In the genomic region with DNA sequence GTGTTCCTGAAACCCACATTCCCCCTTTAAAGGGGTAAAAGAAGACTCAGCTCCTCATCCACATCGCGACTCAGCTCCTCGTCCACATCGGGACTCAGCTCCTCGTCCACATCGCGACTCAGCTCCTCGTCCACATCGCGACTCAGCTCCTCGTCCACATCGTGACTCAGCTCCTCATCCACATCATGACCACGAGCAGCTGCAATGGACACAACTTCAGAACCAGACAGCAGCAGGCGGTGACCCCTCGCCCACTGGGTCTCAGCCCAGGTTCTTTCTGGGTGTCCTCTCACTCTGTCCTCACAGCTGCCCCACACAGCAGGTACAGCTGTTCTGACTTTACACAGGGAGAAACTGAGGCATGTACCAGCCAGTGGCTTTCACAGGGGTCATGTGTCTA, we compare ENCODE assay signal across 21 cellular contexts.
DNase-seq lines count a peak whose midpoint lies in the region; ATAC-seq, FAIRE-seq and TF ChIP-seq lines count a peak whose summit lies in the region.
"Had no signal": no experiment of that assay in that cellular context is flagged by ENCODE, and none has a peak within 500 bp of the region (broad histone marks: within the 10 kb centered on the region; RNA-seq: fewer than 3 reads in every experiment).

No MANE protein-coding gene starts in this region.

- H3K9me3 ChIP-seq in Panc1 (ENCODE audit: control insufficient read depth, insufficient read depth, low read depth, low read length) (no peaks in the 10 kb centered on the region), BE2C (no peaks in the 10 kb centered on the region)
- H3K9me3 ChIP-seq: BLaER1, HAP-1 had no signal

- in situ Hi-C loops in Panc1 (cut with HindIII; ENCODE audit: low pct_unique_long_range_greater_than_20kb, low sequenced_read_pairs), result no loop called here

- H3K4me3 ChIP-seq in Panc1 (ENCODE audit: low read depth in 2 of 2, low read length in 2 of 2) (no peak overlapping the region), bronchial epithelial cell (ENCODE audit: low read depth, low read length) (no peak overlapping the region), BE2C (ENCODE audit: low read depth, low read length) (no peak overlapping the region)
- H3K4me3 ChIP-seq: BLaER1, GM23248, HAP-1 had no signal

- H3K27ac ChIP-seq in Panc1 (ENCODE audit: low read length), result no peak overlapping the region
- H3K27ac ChIP-seq: BLaER1, GM23248 had no signal

- FAIRE-seq in bronchial epithelial cell (lab: Jason Lieb, UNC) (peak; percentile 64), urothelium cell line (lab: Jason Lieb, UNC) (peak; percentile 93)
- FAIRE-seq: D721Med, GM12891, GM18507, H54 had no signal

- H3K27me3 ChIP-seq in Panc1 (ENCODE audit: control insufficient read depth, insufficient read depth, low read length) (peaks cover 37% of the 10 kb centered on the region), bronchial epithelial cell (ENCODE audit: control insufficient read depth, insufficient read depth, low read length) (no peaks in the 10 kb centered on the region), BE2C (peaks cover 11% of the 10 kb centered on the region)
- H3K27me3 ChIP-seq: BLaER1 had no signal

- no TSS peak for BruUV-seq in Panc1 (replicated peaks; lab: Mats Ljungman, UMichigan)

- ATAC-seq in Panc1 (0 out of 2 replicates have a peak, but pooled peaks have one; percentile 20), sciatic nerve (no peak)

- H3K36me3 ChIP-seq in Panc1 (ENCODE audit: control insufficient read depth, insufficient read depth, low read length) (no peaks in the 10 kb centered on the region), bronchial epithelial cell (ENCODE audit: control insufficient read depth, insufficient read depth, low read length) (no peaks in the 10 kb centered on the region), BE2C (no peaks in the 10 kb centered on the region)
- H3K36me3 ChIP-seq: BLaER1, HAP-1 had no signal

- intact Hi-C loops in Panc1 (cut with micrococcal nuclease; ENCODE audit: unreplicated experiment) (no loop called here), sciatic nerve (cut with DNase I) (no loop called here)

- H3K4me1 ChIP-seq in Panc1 (ENCODE audit: control insufficient read depth, insufficient read depth, low read length), result no peaks in the 10 kb centered on the region; the same call in 1 of the 2 replicates
- H3K4me1 ChIP-seq in BE2C, result no peaks in the 10 kb centered on the region

- CTCF ChIA-PET in Panc1 (lab: Charles Lee), result no interaction called here

- POLR2A ChIA-PET in Panc1 (lab: Charles Lee), result interaction anchor here (0.6 kb wide), 1 partner anchor 8 kb away, joined by 3 read pairs; no protein-coding TSS in a partner anchor

- TF ChIP-seq CTCF in Panc1 (IDR thresholded peaks at IDR 0.05), result no peak
- TF ChIP-seq CTCF in bronchial epithelial cell (IDR thresholded peaks at IDR 0.05; ENCODE audit: insufficient read depth, low read length, severe bottlenecking), result no peak
- no peak for TF ChIP-seq CTCF in BE2C (IDR thresholded peaks at IDR 0.05; ENCODE audit: low read depth, low read length)

- DNase-seq in Panc1 (ENCODE audit: low read depth, low spot score) (no peak), bronchial epithelial cell (ENCODE audit: low read depth) (no peak), sciatic nerve (ENCODE audit: low spot score) (peak; percentile 10), urothelium cell line (ENCODE audit: low spot score) (no peak), GF-D8 (lab: John Stamatoyannopoulos, UW) (no peak), GOT3 (lab: John Stamatoyannopoulos, UW) (no peak), BE2C (no peak)
- DNase-seq: CD4-positive, alpha-beta T cell; CD8-positive, alpha-beta memory T cell; DMS 273 treated with DMSO at 0.1 percent for 48 hours; DMS79; EL; GDM1; GM23248; HFFc6 had no signal
